In the genomic region with DNA sequence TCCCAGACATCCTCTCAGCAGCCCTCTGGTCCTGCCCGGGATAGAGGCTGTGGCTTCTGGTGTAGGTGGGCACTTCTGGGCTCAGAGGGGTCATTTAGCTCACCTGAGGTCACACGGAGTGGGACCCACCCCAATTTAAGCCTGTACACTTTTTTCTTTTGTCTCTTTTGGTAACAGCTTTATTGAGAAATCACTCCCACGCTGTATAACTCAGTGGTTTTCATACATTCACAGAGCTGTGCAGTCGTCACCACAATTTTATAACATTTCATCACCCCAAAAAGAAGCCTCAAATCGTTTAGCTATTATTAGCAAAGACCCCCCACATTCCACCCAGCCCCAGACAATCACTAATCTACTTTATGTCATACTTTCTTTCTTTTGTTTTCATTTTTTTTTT, we compare ENCODE assay signal across 15 cellular contexts.
DNase-seq lines count a peak whose midpoint lies in the region; ATAC-seq and TF ChIP-seq lines count a peak whose summit lies in the region.
"Had no signal": no experiment of that assay in that cellular context is flagged by ENCODE, and none has a peak within 500 bp of the region (broad histone marks: within the 10 kb centered on the region; RNA-seq: fewer than 3 reads in every experiment).

No MANE protein-coding gene starts in this region.

- H3K4me1 Mint-ChIP-seq in GM23338, result peaks cover 27% of the 10 kb centered on the region
- H3K4me1 Mint-ChIP-seq: activated CD4-positive, alpha-beta T cell treated with anti-CD3 and anti-CD28 coated beads, Interleukin-2, amount 10 ng/mL, durations not matched to agents 24 days and 14 days; activated naive CD4-positive, alpha-beta T cell treated with anti-CD3 and anti-CD28 coated beads, Interleukin-2, amount 10 ng/mL, durations not matched to agents 7 days and 5 days had no signal

- no peaks in the 10 kb centered on the region for H3F3A ChIP-seq in GM23338 (replicated peaks; ENCODE audit: low read depth)

- ATAC-seq in GM23338 (no peak), lower lobe of right lung (peak; percentile 27 to 34)
- ATAC-seq: foreskin keratinocyte had no signal

- H3K9me2 ChIP-seq in GM23338 (ENCODE audit: insufficient read depth), result no peaks in the 10 kb centered on the region

- H3K4me3 Mint-ChIP-seq in GM23338, result no peak overlapping the region
- H3K4me3 Mint-ChIP-seq: activated CD4-positive, alpha-beta T cell treated with anti-CD3 and anti-CD28 coated beads, Interleukin-2, amount 10 ng/mL, durations not matched to agents 24 days and 14 days; activated naive CD4-positive, alpha-beta T cell treated with anti-CD3 and anti-CD28 coated beads, Interleukin-2, amount 10 ng/mL, durations not matched to agents 7 days and 5 days had no signal

- H3K9me3 ChIP-seq in lower lobe of right lung (no peaks in the 10 kb centered on the region), testis (no peaks in the 10 kb centered on the region)
- H3K9me3 ChIP-seq: SJSA1 had no signal

- H4K20me1 ChIP-seq in GM23338 (replicated peaks; ENCODE audit: insufficient read depth), result no peaks in the 10 kb centered on the region

- DNase-seq in GM23338 (ENCODE audit: low spot score), result no peak
- no peak for DNase-seq in lower lobe of right lung
- no peak for DNase-seq in testis
- DNase-seq in NCI-H2227 (lab: John Stamatoyannopoulos, UW; ENCODE audit: unreplicated experiment), result no peak
- DNase-seq in cardiac septum (ENCODE audit: low spot score), result no peak
- DNase-seq in stimulated activated CD4-positive, alpha-beta T cell treated with anti-CD3 and anti-CD28 coated beads, Interleukin-15, amount 100 ng/mL, for 24 hours, result no peak
- no peak for DNase-seq in NCI-H2029 (lab: John Stamatoyannopoulos, UW)
- DNase-seq: activated CD4-positive, alpha-beta T cell treated with anti-CD3 and anti-CD28 coated beads, Interleukin-2, amount 10 ng/mL, durations not matched to agents 24 days and 14 days; activated naive CD4-positive, alpha-beta T cell treated with anti-CD3 and anti-CD28 coated beads, Interleukin-2, amount 10 ng/mL, durations not matched to agents 7 days and 5 days; foreskin keratinocyte; NCI-H1092; NCI-H2227 treated with DMSO at 0.1 percent for 48 hours; T-helper 9 cell had no signal

- no peak overlapping the region for H3K27ac Mint-ChIP-seq in GM23338
- H3K27ac Mint-ChIP-seq: activated CD4-positive, alpha-beta T cell treated with anti-CD3 and anti-CD28 coated beads, Interleukin-2, amount 10 ng/mL, durations not matched to agents 24 days and 14 days; activated naive CD4-positive, alpha-beta T cell treated with anti-CD3 and anti-CD28 coated beads, Interleukin-2, amount 10 ng/mL, durations not matched to agents 7 days and 5 days had no signal

- H3K9me3 Mint-ChIP-seq in GM23338, result no peaks in the 10 kb centered on the region
- H3K9me3 Mint-ChIP-seq: activated CD4-positive, alpha-beta T cell treated with anti-CD3 and anti-CD28 coated beads, Interleukin-2, amount 10 ng/mL, durations not matched to agents 24 days and 14 days; activated naive CD4-positive, alpha-beta T cell treated with anti-CD3 and anti-CD28 coated beads, Interleukin-2, amount 10 ng/mL, durations not matched to agents 7 days and 5 days had no signal

- H3K4me3 ChIP-seq in GM23338 (no peak overlapping the region), lower lobe of right lung (peak overlapping the region; percentile 45), testis (no peak overlapping the region)
- H3K4me3 ChIP-seq: SJSA1 had no signal

- TF ChIP-seq CTCF in GM23338 (conservative IDR thresholded peaks at IDR 0.05; ENCODE audit: low read depth in 2 of 2) (no peak), lower lobe of right lung (IDR thresholded peaks at IDR 0.05) (no peak), testis (IDR thresholded peaks at IDR 0.05) (no peak)

- WGBS in testis, 2 donors, result 74 to 78% methylated on average over 5 of the region's 5 CpGs

- peaks cover 4% of the 10 kb centered on the region; the same call in 1 of the 2 replicates for H3K4me1 ChIP-seq in GM23338 (ENCODE audit: insufficient read depth)
- H3K4me1 ChIP-seq in lower lobe of right lung, result peaks cover 19% of the 10 kb centered on the region
- H3K4me1 ChIP-seq in testis, result peaks cover 31% of the 10 kb centered on the region

- H3K27ac ChIP-seq in GM23338 (ENCODE audit: low read depth) (0 out of 2 replicates have a peak overlapping the region, but pooled peaks have one; percentile 72), angular gyrus (ENCODE audit: low read depth, low read length) (peak overlapping the region; percentile 84), lower lobe of right lung (peak overlapping the region; percentile 68), testis (peak overlapping the region; percentile 34 to 59)
- H3K27ac ChIP-seq: foreskin keratinocyte, SJSA1 had no signal

- H2AFZ ChIP-seq in GM23338, result no peak overlapping the region

- H3K36me3 ChIP-seq in GM23338 (ENCODE audit: insufficient read depth) (no peaks in the 10 kb centered on the region), lower lobe of right lung (no peaks in the 10 kb centered on the region), testis (ENCODE audit: low read depth, missing control alignments) (no peaks in the 10 kb centered on the region)
- H3K36me3 ChIP-seq: SJSA1 had no signal

- intact Hi-C loops in lower lobe of right lung (cut with DNase I), result no loop called here
- intact Hi-C loops in testis (cut with DNase I; ENCODE audit: low total_unique reads), result no loop called here
- intact Hi-C loops in cardiac septum (cut with DNase I), result no loop called here

- no peaks in the 10 kb centered on the region for H3K27me3 ChIP-seq in GM23338 (ENCODE audit: insufficient read depth)
- no peaks in the 10 kb centered on the region for H3K27me3 ChIP-seq in lower lobe of right lung (ENCODE audit: low read depth)
- no peaks in the 10 kb centered on the region for H3K27me3 ChIP-seq in testis
- H3K27me3 ChIP-seq: foreskin keratinocyte, SJSA1 had no signal

- peaks cover 7% of the 10 kb centered on the region; the same call in 2 of the 3 replicates for H3K36me3 Mint-ChIP-seq in GM23338 (ENCODE audit: low read depth)
- H3K36me3 Mint-ChIP-seq: activated naive CD4-positive, alpha-beta T cell treated with anti-CD3 and anti-CD28 coated beads, Interleukin-2, amount 10 ng/mL, durations not matched to agents 7 days and 5 days had no signal

- no peaks in the 10 kb centered on the region for H3K27me3 Mint-ChIP-seq in GM23338 (ENCODE audit: insufficient read depth, low read depth, poor library complexity)
- H3K27me3 Mint-ChIP-seq: activated CD4-positive, alpha-beta T cell treated with anti-CD3 and anti-CD28 coated beads, Interleukin-2, amount 10 ng/mL, durations not matched to agents 24 days and 14 days; activated naive CD4-positive, alpha-beta T cell treated with anti-CD3 and anti-CD28 coated beads, Interleukin-2, amount 10 ng/mL, durations not matched to agents 7 days and 5 days had no signal

- no peak for TF ChIP-seq POLR2A in testis (IDR thresholded peaks at IDR 0.05)

- H3K4me2 ChIP-seq in GM23338, result no peak overlapping the region

- H3K79me2 ChIP-seq in GM23338 (replicated peaks; ENCODE audit: insufficient read depth), result no peaks in the 10 kb centered on the region

TF ChIP-seq in GM23338, 12 proteins besides CTCF, POLR2A, EP300 and RAD21 (continues in another document):
- TF ChIP-seq ZNF114 (CRISPR knock-in tag; IDR thresholded peaks at IDR 0.05) (no peak), ZNF331 (CRISPR knock-in tag; IDR thresholded peaks at IDR 0.05; ENCODE audit: low read depth) (no peak), NANOG (IDR thresholded peaks at IDR 0.05; ENCODE audit: borderline replicate concordance) (no peak), ETS1 (IDR thresholded peaks at IDR 0.05) (no peak), EZH2phosphoT487 (IDR thresholded peaks at IDR 0.05; ENCODE audit: unreplicated experiment) (no peak), JUNB (IDR thresholded peaks at IDR 0.05; ENCODE audit: unreplicated experiment) (no peak), STAT1 (IDR thresholded peaks at IDR 0.05; ENCODE audit: unreplicated experiment) (no peak), EZH2 (IDR thresholded peaks at IDR 0.05; ENCODE audit: low read depth, unreplicated experiment) (no peak), CREB1 (CRISPR knock-in tag; IDR thresholded peaks at IDR 0.05; ENCODE audit: low read depth) (no peak)
- TF ChIP-seq, protein P1, sequence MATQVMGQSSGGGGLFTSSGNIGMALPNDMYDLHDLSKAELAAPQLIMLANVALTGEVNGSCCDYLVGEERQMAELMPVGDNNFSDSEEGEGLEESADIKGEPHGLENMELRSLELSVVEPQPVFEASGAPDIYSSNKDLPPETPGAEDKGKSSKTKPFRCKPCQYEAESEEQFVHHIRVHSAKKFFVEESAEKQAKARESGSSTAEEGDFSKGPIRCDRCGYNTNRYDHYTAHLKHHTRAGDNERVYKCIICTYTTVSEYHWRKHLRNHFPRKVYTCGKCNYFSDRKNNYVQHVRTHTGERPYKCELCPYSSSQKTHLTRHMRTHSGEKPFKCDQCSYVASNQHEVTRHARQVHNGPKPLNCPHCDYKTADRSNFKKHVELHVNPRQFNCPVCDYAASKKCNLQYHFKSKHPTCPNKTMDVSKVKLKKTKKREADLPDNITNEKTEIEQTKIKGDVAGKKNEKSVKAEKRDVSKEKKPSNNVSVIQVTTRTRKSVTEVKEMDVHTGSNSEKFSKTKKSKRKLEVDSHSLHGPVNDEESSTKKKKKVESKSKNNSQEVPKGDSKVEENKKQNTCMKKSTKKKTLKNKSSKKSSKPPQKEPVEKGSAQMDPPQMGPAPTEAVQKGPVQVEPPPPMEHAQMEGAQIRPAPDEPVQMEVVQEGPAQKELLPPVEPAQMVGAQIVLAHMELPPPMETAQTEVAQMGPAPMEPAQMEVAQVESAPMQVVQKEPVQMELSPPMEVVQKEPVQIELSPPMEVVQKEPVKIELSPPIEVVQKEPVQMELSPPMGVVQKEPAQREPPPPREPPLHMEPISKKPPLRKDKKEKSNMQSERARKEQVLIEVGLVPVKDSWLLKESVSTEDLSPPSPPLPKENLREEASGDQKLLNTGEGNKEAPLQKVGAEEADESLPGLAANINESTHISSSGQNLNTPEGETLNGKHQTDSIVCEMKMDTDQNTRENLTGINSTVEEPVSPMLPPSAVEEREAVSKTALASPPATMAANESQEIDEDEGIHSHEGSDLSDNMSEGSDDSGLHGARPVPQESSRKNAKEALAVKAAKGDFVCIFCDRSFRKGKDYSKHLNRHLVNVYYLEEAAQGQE (IDR thresholded peaks at IDR 0.05; ENCODE audit: unreplicated experiment), result no peak
